1 cellular context compared by ENCODE assay signal in the genomic region with DNA sequence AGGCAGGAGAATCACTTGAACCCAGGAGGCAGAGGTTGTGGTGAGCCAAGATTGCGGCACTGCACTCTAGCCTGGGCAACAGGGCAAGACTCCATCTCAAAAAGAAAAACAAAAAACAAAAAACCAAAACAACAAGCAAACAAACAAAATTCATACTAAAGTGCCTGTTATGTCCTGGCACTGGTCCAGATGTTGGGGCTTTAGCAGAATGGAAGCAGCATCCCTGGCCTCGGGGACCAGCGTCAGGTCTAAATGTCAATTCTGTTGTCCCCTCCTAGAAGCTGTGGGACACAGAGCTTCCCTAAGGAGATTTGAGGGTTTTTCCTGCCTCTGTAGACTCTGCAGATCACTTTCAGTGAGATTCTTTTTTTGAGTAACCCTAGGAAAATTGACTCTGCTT.
A peak's percentile ranks its signal among the peaks of the same experiment; 100 is the strongest.
TF ChIP-seq lines count a peak whose summit lies in the region.

No MANE protein-coding gene starts in this region.

TF ChIP-seq in K562, 482 proteins besides CTCF, POLR2A, EP300 and RAD21:
- TF ChIP-seq NFIC (IDR thresholded peaks at IDR 0.05) (peak; percentile 76), CCAR2 (IDR thresholded peaks at IDR 0.05; ENCODE audit: low read depth, low read length) (no peak)
